8 cellular contexts compared by ENCODE assay signal in genomic region chr1:216119600-216119999, GRCh38.
DNase-seq lines count a peak whose midpoint lies in the region; ATAC-seq lines count a peak whose summit lies in the region.

No MANE protein-coding gene starts in this region.

- no peak overlapping the region for H2BK5ac ChIP-seq in trophoblast cell (ENCODE audit: low read depth, low read length, poor library complexity)

- no peak overlapping the region for H4K12ac ChIP-seq in trophoblast cell (ENCODE audit: low read depth, low read length)

- no peak overlapping the region for H2BK120ac ChIP-seq in trophoblast cell (ENCODE audit: insufficient read depth, low read length, poor library complexity)

- H3K4ac ChIP-seq in trophoblast cell (ENCODE audit: low read depth, low read length), result no peak overlapping the region

- no peak overlapping the region for H3K18ac ChIP-seq in trophoblast cell (ENCODE audit: low read length)

- no peak overlapping the region for H2BK12ac ChIP-seq in trophoblast cell (ENCODE audit: low read length)

- no peaks in the 10 kb centered on the region for H3K4me1 ChIP-seq in adipocyte (ENCODE audit: control insufficient read depth, insufficient read depth, low read length)
- H3K4me1 ChIP-seq in trophoblast cell (ENCODE audit: control insufficient read depth in 1 of 2, insufficient read depth in 2 of 2, low read length in 2 of 2), result no peaks in the 10 kb centered on the region
- peaks cover 2% of the 10 kb centered on the region for H3K4me1 ChIP-seq in HAP-1

- H3K4me2 ChIP-seq in trophoblast cell (ENCODE audit: low read length), result no peak overlapping the region

- no peak overlapping the region for H4K91ac ChIP-seq in trophoblast cell (ENCODE audit: low read depth, low read length)

- in situ Hi-C loops in KBM-7 (cut with MboI; ENCODE audit: low pct_unique_long_range_greater_than_20kb, low sequenced_read_pairs) (no loop called here), HAP-1 (cut with MboI; ENCODE audit: low sequenced_read_pairs) (no loop called here)

- ATAC-seq in GM18870 (IDR thresholded peaks at IDR 0.05; ENCODE audit: unreplicated experiment), result peak; percentile 78
- ATAC-seq in HG02571 (IDR thresholded peaks at IDR 0.05; ENCODE audit: unreplicated experiment), result no peak

- H3K4me3 ChIP-seq in adipocyte (ENCODE audit: low read length), result no peak overlapping the region
- no peak overlapping the region for H3K4me3 ChIP-seq in trophoblast cell (ENCODE audit: low read depth, low read length)
- H3K4me3 ChIP-seq in HAP-1, result no peak overlapping the region

- H3K9ac ChIP-seq in adipocyte (ENCODE audit: low read length) (no peak overlapping the region), trophoblast cell (ENCODE audit: low read length) (no peak overlapping the region)

- no peaks in the 10 kb centered on the region for H3K79me2 ChIP-seq in trophoblast cell (ENCODE audit: control insufficient read depth, insufficient read depth, low read length, poor library complexity)

- DNase-seq in AG08396 (ENCODE audit: low spot score), result peak; percentile 3
- peak; percentile 12 for DNase-seq in KBM-7
- peak; percentile 65 for DNase-seq in adipocyte (ENCODE audit: low read depth)
- peak; percentile 8 to 57 for DNase-seq in trophoblast cell
- DNase-seq in DMS79 treated with DMSO at 0.1 percent for 48 hours (lab: John Stamatoyannopoulos, UW), result no peak
- no peak for DNase-seq in HAP-1 (ENCODE audit: low spot score in 2 of 2)

- H3K36me3 ChIP-seq in adipocyte (ENCODE audit: control insufficient read depth, insufficient read depth, low read length, severe bottlenecking) (no peaks in the 10 kb centered on the region), trophoblast cell (ENCODE audit: control insufficient read depth in 1 of 2, insufficient read depth in 2 of 2, low read length in 2 of 2) (no peaks in the 10 kb centered on the region), HAP-1 (replicated peaks) (no peaks in the 10 kb centered on the region)

- WGBS in trophoblast cell (ENCODE audit: extremely low coverage, insufficient coverage, insufficient read length), result no CpG with 5 or more reads among the region's 2 CpGs

- no peak overlapping the region for H4K8ac ChIP-seq in trophoblast cell (ENCODE audit: low read depth, low read length)

- H3K9me3 ChIP-seq in adipocyte (ENCODE audit: control insufficient read depth, low read length) (no peaks in the 10 kb centered on the region), trophoblast cell (ENCODE audit: insufficient read depth, low read depth, low read length) (no peaks in the 10 kb centered on the region), HAP-1 (no peaks in the 10 kb centered on the region)

- H3K79me1 ChIP-seq in trophoblast cell (ENCODE audit: low read length), result no peaks in the 10 kb centered on the region

- H3K14ac ChIP-seq in trophoblast cell (ENCODE audit: low read length), result no peak overlapping the region

- no peak overlapping the region for H3K23ac ChIP-seq in trophoblast cell (ENCODE audit: low read length)

- no peak overlapping the region for H2AK5ac ChIP-seq in trophoblast cell (ENCODE audit: low read length)

- H3K27me3 ChIP-seq in adipocyte (replicated peaks; ENCODE audit: control insufficient read depth, insufficient read depth, low read length), result no peaks in the 10 kb centered on the region
- no peaks in the 10 kb centered on the region for H3K27me3 ChIP-seq in trophoblast cell (ENCODE audit: insufficient read depth, low read length)
- H3K27me3 ChIP-seq in HAP-1 (ENCODE audit: low read depth), result no peaks in the 10 kb centered on the region

- H3K27ac ChIP-seq in trophoblast cell (ENCODE audit: low read depth, low read length), result no peak overlapping the region

- no peak overlapping the region for H2AFZ ChIP-seq in trophoblast cell (ENCODE audit: insufficient read depth, low read length, poor library complexity)

Comparison
In these comparisons a context has a peak if more than half of its experiments do, and no peak if none do; other contexts are left out.
1. DNase-seq: peak in AG08396 (single experiment), KBM-7 (single experiment), adipocyte (single experiment) and trophoblast cell (2 of 2); none in DMS79 treated with DMSO at 0.1 percent for 48 hours (single experiment) and HAP-1 (0 of 2).